In genomic region chr12:53051058-53051880, GRCh38 we compare ENCODE assay signal across 9 cellular contexts. TPM values are rescaled to one million over a fixed set of nuclear protein-coding genes. Genes with fewer than 3 reads are reported as not detected.
DNase-seq lines count a peak whose midpoint lies in the region; ATAC-seq and TF ChIP-seq lines count a peak whose summit lies in the region.
"Had no signal": no experiment of that assay in that cellular context is flagged by ENCODE, and none has a peak within 500 bp of the region (broad histone marks: within the 10 kb centered on the region; RNA-seq: fewer than 3 reads in every experiment).

No MANE protein-coding gene starts in this region.

- CTCF ChIA-PET in MCF 10A (lab: Yijun Ruan, JAX): interaction anchor here (0.5 to 1.4 kb wide), 3 partner anchors 13 to 56 kb away, joined by 4 to 10 read pairs (median 5); no protein-coding TSS in a partner anchor
- CTCF ChIA-PET in A673 (lab: Charles Lee): no interaction called here

- POLR2A ChIA-PET in MCF 10A (lab: Yijun Ruan, JAX) (interaction anchor here (0.6 to 1.6 kb wide), 11 partner anchors 14 to 846 kb away, joined by 3 to 8 read pairs (median 3); partner anchors contain the start of genes EIF4B, IGFBP6, KRT18 and SPRYD3), A673 (lab: Charles Lee; ENCODE audit: low non-redundant PET) (no interaction called here)

- H3K4me1 ChIP-seq in left lung (peaks cover 54 to 71% of the 10 kb centered on the region in 2 donors), suprapubic skin (peaks cover 75% of the 10 kb centered on the region), A673 (ENCODE audit: insufficient read depth, low read length, poor library complexity, severe bottlenecking) (peaks cover 55% of the 10 kb centered on the region)

- DNase-seq in NCI-H2107 treated with DMSO at 0.1 percent for 48 hours (lab: John Stamatoyannopoulos, UW; ENCODE audit: unreplicated experiment) (peak; percentile 24), NCI-H2107 (lab: John Stamatoyannopoulos, UW) (no peak), MCF 10A (ENCODE audit: unreplicated experiment) (peak; percentile 71), left lung (peak; percentile 79), suprapubic skin (ENCODE audit: low spot score in 2 of 2) (peak in 1 of 2 donors; percentile 92), A673 (ENCODE audit: low spot score) (no peak), NCI-H2196 (lab: John Stamatoyannopoulos, UW; ENCODE audit: unreplicated experiment) (no peak)
- no peak for DNase-seq in activated T-cell treated with anti-CD3 and anti-CD28 coated beads, Interleukin-2, amount 50 U/mL, for 72 hours
- DNase-seq: DND-41 had no signal

- BruUV-seq in MCF 10A (replicated peaks; lab: Mats Ljungman, UMichigan): no TSS peak
- BruUV-seq in A673 (replicated peaks; lab: Mats Ljungman, UMichigan): no TSS peak

- no peak for TF ChIP-seq EP300 in suprapubic skin (IDR thresholded peaks at IDR 0.05)

- H3K4me1 Mint-ChIP-seq in MCF 10A (ENCODE audit: insufficient read depth, unreplicated experiment): peaks cover 48% of the 10 kb centered on the region
- peaks cover 35% of the 10 kb centered on the region for H3K4me1 Mint-ChIP-seq in activated T-cell treated with anti-CD3 and anti-CD28 coated beads, Interleukin-2, amount 50 U/mL, for 72 hours (ENCODE audit: low read depth)

- H3K27me3 Mint-ChIP-seq in MCF 10A (ENCODE audit: insufficient read depth, unreplicated experiment): no peaks in the 10 kb centered on the region
- H3K27me3 Mint-ChIP-seq in activated T-cell treated with anti-CD3 and anti-CD28 coated beads, Interleukin-2, amount 50 U/mL, for 72 hours (ENCODE audit: low read depth): no peaks in the 10 kb centered on the region

- peak overlapping the region; percentile 80 for H3K4me3 Mint-ChIP-seq in MCF 10A (ENCODE audit: unreplicated experiment)
- H3K4me3 Mint-ChIP-seq in activated T-cell treated with anti-CD3 and anti-CD28 coated beads, Interleukin-2, amount 50 U/mL, for 72 hours: no peak overlapping the region

- TF ChIP-seq POLR2A in suprapubic skin (IDR thresholded peaks at IDR 0.05): peak in 1 of 2 donors; percentile 64

- peaks cover 0 to 13% of the 10 kb centered on the region in 2 donors for H3K36me3 ChIP-seq in left lung
- peaks cover 8% of the 10 kb centered on the region for H3K36me3 ChIP-seq in suprapubic skin
- no peaks in the 10 kb centered on the region for H3K36me3 ChIP-seq in A673 (ENCODE audit: insufficient read depth, low read length, poor library complexity, severe bottlenecking)

- intact Hi-C loops in MCF 10A (cut with micrococcal nuclease) (no loop called here), left lung (cut with DNase I) (no loop called here), A673 (cut with micrococcal nuclease; ENCODE audit: unreplicated experiment) (no loop called here)

- peaks cover 13% of the 10 kb centered on the region for H3K36me3 Mint-ChIP-seq in MCF 10A (ENCODE audit: insufficient read depth, unreplicated experiment)
- H3K36me3 Mint-ChIP-seq in activated T-cell treated with anti-CD3 and anti-CD28 coated beads, Interleukin-2, amount 50 U/mL, for 72 hours (ENCODE audit: insufficient read depth in 2 of 2): peaks cover 0 to 2% of the 10 kb centered on the region in 2 donors

- H3K27ac Mint-ChIP-seq in MCF 10A (ENCODE audit: low read depth, unreplicated experiment): peak overlapping the region; percentile 59
- no peak overlapping the region for H3K27ac Mint-ChIP-seq in activated T-cell treated with anti-CD3 and anti-CD28 coated beads, Interleukin-2, amount 50 U/mL, for 72 hours

- TF ChIP-seq CTCF in MCF 10A (IDR thresholded peaks at IDR 0.05; ENCODE audit: unreplicated experiment) (no peak), left lung (IDR thresholded peaks at IDR 0.05) (peak in 1 of 2 donors; percentile 16), suprapubic skin (IDR thresholded peaks at IDR 0.05) (peak; percentile 20 to 44), A673 (conservative IDR thresholded peaks at IDR 0.05; ENCODE audit: low read depth, low read length) (no peak)

- peak; percentile 0 for ATAC-seq in left lung
- ATAC-seq in activated T-cell treated with anti-CD3 and anti-CD28 coated beads, Interleukin-2, amount 50 U/mL, for 72 hours (replicated peaks in 1 of 2): no peak

- H3K4me3 ChIP-seq in left lung (peak overlapping the region; percentile 59 to 68), suprapubic skin (peak overlapping the region; percentile 74), A673 (ENCODE audit: low read depth, low read length, poor library complexity, severe bottlenecking) (no peak overlapping the region)

- H3K9me3 Mint-ChIP-seq in MCF 10A (ENCODE audit: unreplicated experiment): no peaks in the 10 kb centered on the region
- H3K9me3 Mint-ChIP-seq in activated T-cell treated with anti-CD3 and anti-CD28 coated beads, Interleukin-2, amount 50 U/mL, for 72 hours: no peaks in the 10 kb centered on the region

- 66% methylated on average over 7 of the region's 11 CpGs for WGBS in suprapubic skin

- no peaks in the 10 kb centered on the region for H3K9me3 ChIP-seq in left lung
- no peaks in the 10 kb centered on the region for H3K9me3 ChIP-seq in suprapubic skin
- no peaks in the 10 kb centered on the region for H3K9me3 ChIP-seq in A673 (ENCODE audit: low read depth, low read length, poor library complexity, severe bottlenecking)

- peaks cover 0 to 2% of the 10 kb centered on the region in 2 donors for H3K27me3 ChIP-seq in left lung
- no peaks in the 10 kb centered on the region for H3K27me3 ChIP-seq in suprapubic skin
- no peaks in the 10 kb centered on the region for H3K27me3 ChIP-seq in A673 (replicated peaks; ENCODE audit: insufficient read depth, low read depth, low read length, poor library complexity)

- H3K27ac ChIP-seq in left lung: peak overlapping the region; percentile 88 to 96
- H3K27ac ChIP-seq in suprapubic skin: peak overlapping the region; percentile 99
- no peak overlapping the region for H3K27ac ChIP-seq in A673 (ENCODE audit: low read depth, low read length, poor library complexity, severe bottlenecking)

RNA-seq across cellular contexts. Expression of gene TNS2, which starts 1.4 kb away (rescaled TPM):
- total RNA-seq in MCF 10A (2022): 22.3 and 26.3 TPM in 2 replicates
- 100 to 1,000 TPM; 112 to 129 TPM for total RNA-seq in left lung
- total RNA-seq in suprapubic skin: 100 to 1,000 TPM in 2 of 4 donors, 10 to 100 TPM in 2; 22.8 to 122 (median 78.2) TPM
- total RNA-seq in A673 (2021): 3.4 and 6.1 TPM in 2 replicates
- 1 to 10 TPM; 1.5 to 2.6 TPM for total RNA-seq in activated T-cell treated with anti-CD3 and anti-CD28 coated beads, Interleukin-2, amount 50 U/mL, for 72 hours

RNA-seq across cellular contexts. Expression of gene SPRYD3, which starts 27.9 kb away (rescaled TPM):
- total RNA-seq in MCF 10A (2022): 35.2 and 39.9 TPM in 2 replicates
- total RNA-seq in left lung: 10 to 100 TPM; 36.4 to 41.4 TPM
- 10 to 100 TPM; 26.4 to 44.0 (median 34.4) TPM for total RNA-seq in suprapubic skin
- 17.0 and 19.3 TPM in 2 replicates for total RNA-seq in A673 (2021)
- total RNA-seq in activated T-cell treated with anti-CD3 and anti-CD28 coated beads, Interleukin-2, amount 50 U/mL, for 72 hours: 10 to 100 TPM; 30.0 to 31.5 TPM

RNA-seq across cellular contexts. Expression of gene EIF4B, which starts 45.0 kb away (rescaled TPM):
- total RNA-seq in MCF 10A (2022) (580 and 658 TPM in 2 replicates), left lung (100 to 1,000 TPM; 326 to 378 TPM), suprapubic skin (100 to 1,000 TPM; 404 to 559 (median 485) TPM), A673 (2021) (393 and 400 TPM in 2 replicates)
- total RNA-seq in activated T-cell treated with anti-CD3 and anti-CD28 coated beads, Interleukin-2, amount 50 U/mL, for 72 hours: 100 to 1,000 TPM; 622 to 633 TPM

RNA-seq across cellular contexts. Expression of gene IGFBP6, which starts 46.2 kb away (rescaled TPM):
- total RNA-seq in MCF 10A (2022) (6.4 and 12.0 TPM in 2 replicates), left lung (10 to 100 TPM; 25.4 to 29.1 TPM), suprapubic skin (10 to 100 TPM; 19.2 to 97.0 (median 59.6) TPM), A673 (2021) (6.6 and 7.3 TPM in 2 replicates)
- 1 to 10 TPM; 5.7 to 9.2 TPM for total RNA-seq in activated T-cell treated with anti-CD3 and anti-CD28 coated beads, Interleukin-2, amount 50 U/mL, for 72 hours

RNA-seq across cellular contexts. Expression of gene SOAT2, which starts 52.0 kb away (rescaled TPM):
- total RNA-seq in MCF 10A (2022) (not detected in 2 replicates), left lung (not detected), suprapubic skin (not detected), A673 (2021) (not detected in 2 replicates)
- 1 to 10 TPM; 2.2 to 7.9 TPM for total RNA-seq in activated T-cell treated with anti-CD3 and anti-CD28 coated beads, Interleukin-2, amount 50 U/mL, for 72 hours

Comparison
In these comparisons a context has a peak if more than half of its experiments do, and no peak if none do; other contexts are left out.
1. DNase-seq: peak in NCI-H2107 treated with DMSO at 0.1 percent for 48 hours (single experiment), MCF 10A (single experiment) and left lung (2 of 2); none in NCI-H2107 (single experiment), A673 (single experiment), NCI-H2196 (single experiment) and activated T-cell treated with anti-CD3 and anti-CD28 coated beads, Interleukin-2, amount 50 U/mL, for 72 hours (0 of 2).
2. CTCF ChIP-seq: peak in suprapubic skin (2 of 2); none in MCF 10A (single experiment) and A673 (single experiment).